ENCODE assay signal across 12 cellular contexts in genomic region chr16:82082543-82083244, GRCh38. TPM values are rescaled to one million over a fixed set of nuclear protein-coding genes. Genes with fewer than 3 reads are reported as not detected.
A peak's percentile ranks its signal among the peaks of the same experiment; 100 is the strongest.
DNase-seq lines count a peak whose midpoint lies in the region; ATAC-seq, FAIRE-seq and TF ChIP-seq lines count a peak whose summit lies in the region.
"Had no signal": no experiment of that assay in that cellular context is flagged by ENCODE, and none has a peak within 500 bp of the region (broad histone marks: within the 10 kb centered on the region; RNA-seq: fewer than 3 reads in every experiment).

No MANE protein-coding gene starts in this region.

- FAIRE-seq in urothelium cell line (lab: Jason Lieb, UNC), result no peak

- no peak overlapping the region for H3K4me3 ChIP-seq in breast epithelium
- H3K4me3 ChIP-seq in colonic mucosa, result no peak overlapping the region
- H3K4me3 ChIP-seq: BLaER1 treated with 17β-estradiol and CSF1 and Interleukin-3, amounts not matched to agents 10 nM and 100 nM had no signal

- H3K4me3 Mint-ChIP-seq in MCF 10A (ENCODE audit: unreplicated experiment) (no peak overlapping the region), osteocyte (ENCODE audit: unreplicated experiment) (no peak overlapping the region)
- H3K4me3 Mint-ChIP-seq: natural killer cell treated with Interleukin-12 subunit alpha and Interleukin-12 subunit beta and Interleukin-15 and Interleukin-18, amount 100 ng/mL, for 72 hours had no signal

- H3K4me1 ChIP-seq in breast epithelium (no peaks in the 10 kb centered on the region), colonic mucosa (no peaks in the 10 kb centered on the region)
- H3K4me1 ChIP-seq: BLaER1 treated with 17β-estradiol and CSF1 and Interleukin-3, amounts not matched to agents 10 nM and 100 nM had no signal

- CTCF ChIA-PET in MCF 10A (lab: Yijun Ruan, JAX), result interaction anchor here (1.0 to 1.4 kb wide), 4 partner anchors 10 to 1386 kb away, joined by 3 to 5 read pairs (median 3); no protein-coding TSS in a partner anchor

- DNase-seq in MCF 10A (ENCODE audit: unreplicated experiment) (peak; percentile 58), breast epithelium (ENCODE audit: low spot score in 2 of 2) (no peak), HT1080 (ENCODE audit: low read depth) (peak; percentile 84), colonic mucosa (no peak), urothelium cell line (ENCODE audit: low spot score) (peak; percentile 70), 8988T (no peak), osteocyte (ENCODE audit: extremely low spot score, unreplicated experiment) (no peak)
- DNase-seq: SHP77 had no signal

- H3K36me3 Mint-ChIP-seq in MCF 10A (ENCODE audit: insufficient read depth, unreplicated experiment) (no peaks in the 10 kb centered on the region), osteocyte (ENCODE audit: unreplicated experiment) (no peaks in the 10 kb centered on the region)

- no peak overlapping the region for H3K27ac Mint-ChIP-seq in MCF 10A (ENCODE audit: low read depth, unreplicated experiment)
- H3K27ac Mint-ChIP-seq in osteocyte (ENCODE audit: unreplicated experiment), result no peak overlapping the region
- H3K27ac Mint-ChIP-seq: activated T-helper 2 cell treated with anti-CD3 and anti-CD28 coated beads, Interferon-gamma antibody, Interleukin-2, Interleukin-4, amounts not matched to agents 10 μg/mL and 5 μg/mL and 100 μg/mL, durations not matched to agents 14 hours and 24 hours and 36 hours; natural killer cell treated with Interleukin-12 subunit alpha and Interleukin-12 subunit beta and Interleukin-15 and Interleukin-18, amount 100 ng/mL, for 72 hours had no signal

- intact Hi-C loops in MCF 10A (cut with micrococcal nuclease) (no loop called here), breast epithelium (cut with DNase I; ENCODE audit: low total_unique reads) (no loop called here), colonic mucosa (cut with DNase I) (no loop called here)

- no peak for ATAC-seq in GM21737 (IDR thresholded peaks at IDR 0.05; ENCODE audit: unreplicated experiment)

- no TSS peak for BruUV-seq in MCF 10A (replicated peaks; lab: Mats Ljungman, UMichigan)

- H3K27me3 Mint-ChIP-seq in MCF 10A (ENCODE audit: insufficient read depth, unreplicated experiment) (no peaks in the 10 kb centered on the region), osteocyte (ENCODE audit: unreplicated experiment) (peaks cover 10% of the 10 kb centered on the region)

- peaks cover 0 to 16% of the 10 kb centered on the region in 2 donors for H3K9me3 ChIP-seq in breast epithelium
- no peaks in the 10 kb centered on the region for H3K9me3 ChIP-seq in colonic mucosa

- POLR2A ChIA-PET in MCF 10A (lab: Yijun Ruan, JAX), result interaction anchor here (0.7 to 1.6 kb wide), 2 partner anchors 13 to 1765 kb away, joined by 4 read pairs; no protein-coding TSS in a partner anchor

- TF ChIP-seq CTCF in MCF 10A (IDR thresholded peaks at IDR 0.05; ENCODE audit: unreplicated experiment), result no peak
- no peak for TF ChIP-seq CTCF in breast epithelium (IDR thresholded peaks at IDR 0.05)
- TF ChIP-seq CTCF in colonic mucosa (IDR thresholded peaks at IDR 0.05), result no peak
- TF ChIP-seq CTCF in osteocyte (IDR thresholded peaks at IDR 0.05), result no peak

- H3K27me3 ChIP-seq in breast epithelium, result no peaks in the 10 kb centered on the region
- H3K27me3 ChIP-seq in colonic mucosa, result no peaks in the 10 kb centered on the region
- H3K27me3 ChIP-seq: BLaER1 treated with 17β-estradiol and CSF1 and Interleukin-3, amounts not matched to agents 10 nM and 100 nM had no signal

- peak overlapping the region in 1 of 2 donors; percentile 14 for H3K9ac ChIP-seq in colonic mucosa (ENCODE audit: low read depth in 2 of 2, low read length in 2 of 2)
- H3K9ac ChIP-seq: BLaER1 treated with 17β-estradiol and CSF1 and Interleukin-3, amounts not matched to agents 10 nM and 100 nM had no signal

- H3K27ac ChIP-seq in breast epithelium, result no peak overlapping the region
- peak overlapping the region; percentile 20 for H3K27ac ChIP-seq in colonic mucosa
- H3K27ac ChIP-seq: BLaER1 treated with 17β-estradiol and CSF1 and Interleukin-3, amounts not matched to agents 10 nM and 100 nM had no signal

- no peaks in the 10 kb centered on the region for H3K36me3 ChIP-seq in breast epithelium
- H3K36me3 ChIP-seq in colonic mucosa, result no peaks in the 10 kb centered on the region
- H3K36me3 ChIP-seq: BLaER1 treated with 17β-estradiol and CSF1 and Interleukin-3, amounts not matched to agents 10 nM and 100 nM had no signal

- TF ChIP-seq POLR2A in breast epithelium (IDR thresholded peaks at IDR 0.05), result no peak

- H3K9me3 Mint-ChIP-seq in MCF 10A (ENCODE audit: unreplicated experiment), result peaks cover 20% of the 10 kb centered on the region
- no peaks in the 10 kb centered on the region for H3K9me3 Mint-ChIP-seq in osteocyte (ENCODE audit: unreplicated experiment)

- H3K4me1 Mint-ChIP-seq in MCF 10A (ENCODE audit: insufficient read depth, unreplicated experiment) (peaks cover 4% of the 10 kb centered on the region), osteocyte (ENCODE audit: unreplicated experiment) (no peaks in the 10 kb centered on the region)

RNA-seq across cellular contexts. Expression of gene HSD17B2, which starts 47.6 kb away (rescaled TPM):
- total RNA-seq in MCF 10A (2022) (0.93 and 2.1 TPM in 2 replicates), breast epithelium (1 to 10 TPM in 2 of 3 donors, not detected in 1; 4.5 to 8.8 TPM), colonic mucosa (10 to 100 TPM; 44.6 to 69.2 TPM), osteocyte (0.40 TPM in 1 of 2 replicates, not detected in the other)
- total RNA-seq in HT1080 (2014; rRNA removed; shearing (Covaris generic)), result 2.2 and 4.4 TPM in 2 replicates
- 3.5 and 5.1 TPM in 2 replicates for polyA plus RNA-seq in HT1080 (2015; cell fraction: cytosol; rRNA removed)
- 4.5 and 12.0 TPM in 2 replicates for polyA plus RNA-seq in HT1080 (2015; cell fraction: nucleus; rRNA removed)
- total RNA-seq: activated T-helper 2 cell treated with anti-CD3 and anti-CD28 coated beads, Interferon-gamma antibody, Interleukin-2, Interleukin-4, amounts not matched to agents 10 μg/mL and 5 μg/mL and 100 μg/mL, durations not matched to agents 14 hours and 24 hours and 36 hours; natural killer cell treated with Interleukin-12 subunit alpha and Interleukin-12 subunit beta and Interleukin-15 and Interleukin-18, amount 100 ng/mL, for 72 hours had no signal

Comparison
In these comparisons a context has a peak if more than half of its experiments do, and no peak if none do; other contexts are left out.
1. DNase-seq: peak in MCF 10A (single experiment), HT1080 (single experiment) and urothelium cell line (single experiment); none in breast epithelium (0 of 2), colonic mucosa (single experiment), 8988T (single experiment) and osteocyte (single experiment).